ENCODE assay signal across 8 cellular contexts in genomic region chr18:73235491-73235890, GRCh38.
A peak's percentile ranks its signal among the peaks of the same experiment; 100 is the strongest.
DNase-seq lines count a peak whose midpoint lies in the region; ATAC-seq and TF ChIP-seq lines count a peak whose summit lies in the region.

No MANE protein-coding gene starts in this region.

- no peak overlapping the region for H3K4me3 Mint-ChIP-seq in WTC11

- peak; percentile 86 for ATAC-seq in HG03064 (IDR thresholded peaks at IDR 0.05; ENCODE audit: low read depth, unreplicated experiment)
- ATAC-seq in upper lobe of right lung, result peak; percentile 95
- ATAC-seq in GM21529 (IDR thresholded peaks at IDR 0.05; ENCODE audit: unreplicated experiment), result no peak
- no peak for ATAC-seq in WTC11

- no peaks in the 10 kb centered on the region; the same call in 1 of the 2 replicates for H3K36me3 Mint-ChIP-seq in WTC11

- peak; percentile 8 for DNase-seq in stimulated activated CD4-positive, alpha-beta T cell treated with anti-CD3 and anti-CD28 coated beads, Interleukin-1b, Interleukin-23, amount 100 ng/mL, for 48 hours
- no peak for DNase-seq in stimulated activated CD4-positive, alpha-beta T cell treated with anti-CD3 and anti-CD28 coated beads, Interleukin-15, amount 100 ng/mL, for 24 hours
- DNase-seq in amniotic stem cell (lab: John Stamatoyannopoulos, UW) (peak; percentile 67), upper lobe of right lung (no peak), activated gamma-delta T cell (lab: John Stamatoyannopoulos, UW) (no peak), WTC11 (ENCODE audit: low spot score) (no peak)

- H3K4me1 Mint-ChIP-seq in WTC11, result peaks cover 8% of the 10 kb centered on the region; the same call in 1 of the 2 replicates

- H3K27me3 Mint-ChIP-seq in WTC11 (ENCODE audit: low read depth), result no peaks in the 10 kb centered on the region

- no peak overlapping the region for H3K27ac Mint-ChIP-seq in WTC11

- POLR2A ChIA-PET in WTC11 (lab: Charles Lee), result no interaction called here

- H3K9me3 Mint-ChIP-seq in WTC11, result peaks cover 11% of the 10 kb centered on the region

- H3K27ac ChIP-seq in upper lobe of right lung, result no peak overlapping the region

- H3K36me3 ChIP-seq in upper lobe of right lung, result no peaks in the 10 kb centered on the region

- no peak overlapping the region for H3K4me3 ChIP-seq in upper lobe of right lung

- TF ChIP-seq CTCF in upper lobe of right lung (IDR thresholded peaks at IDR 0.05), result no peak
- TF ChIP-seq CTCF in WTC11 (IDR thresholded peaks at IDR 0.05), result no peak

- intact Hi-C loops in upper lobe of right lung (cut with DNase I), result no loop called here

- H3K27me3 ChIP-seq in upper lobe of right lung, result no peaks in the 10 kb centered on the region

- no peaks in the 10 kb centered on the region for H3K4me1 ChIP-seq in upper lobe of right lung

- CTCF ChIA-PET in WTC11 (lab: Charles Lee), result no interaction called here

- H3K9me3 ChIP-seq in upper lobe of right lung, result no peaks in the 10 kb centered on the region

TF ChIP-seq in WTC11, 78 proteins besides CTCF, POLR2A, EP300 and RAD21:
- TF ChIP-seq, protein P1, sequence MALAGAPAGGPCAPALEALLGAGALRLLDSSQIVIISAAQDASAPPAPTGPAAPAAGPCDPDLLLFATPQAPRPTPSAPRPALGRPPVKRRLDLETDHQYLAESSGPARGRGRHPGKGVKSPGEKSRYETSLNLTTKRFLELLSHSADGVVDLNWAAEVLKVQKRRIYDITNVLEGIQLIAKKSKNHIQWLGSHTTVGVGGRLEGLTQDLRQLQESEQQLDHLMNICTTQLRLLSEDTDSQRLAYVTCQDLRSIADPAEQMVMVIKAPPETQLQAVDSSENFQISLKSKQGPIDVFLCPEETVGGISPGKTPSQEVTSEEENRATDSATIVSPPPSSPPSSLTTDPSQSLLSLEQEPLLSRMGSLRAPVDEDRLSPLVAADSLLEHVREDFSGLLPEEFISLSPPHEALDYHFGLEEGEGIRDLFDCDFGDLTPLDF (CRISPR knock-in tag; IDR thresholded peaks at IDR 0.05), result no peak
- no peak for TF ChIP-seq EMX1 (CRISPR knock-in tag; IDR thresholded peaks at IDR 0.05)
- TF ChIP-seq ZNF423 (CRISPR knock-in tag; IDR thresholded peaks at IDR 0.05), result no peak
- TF ChIP-seq, protein P2, sequence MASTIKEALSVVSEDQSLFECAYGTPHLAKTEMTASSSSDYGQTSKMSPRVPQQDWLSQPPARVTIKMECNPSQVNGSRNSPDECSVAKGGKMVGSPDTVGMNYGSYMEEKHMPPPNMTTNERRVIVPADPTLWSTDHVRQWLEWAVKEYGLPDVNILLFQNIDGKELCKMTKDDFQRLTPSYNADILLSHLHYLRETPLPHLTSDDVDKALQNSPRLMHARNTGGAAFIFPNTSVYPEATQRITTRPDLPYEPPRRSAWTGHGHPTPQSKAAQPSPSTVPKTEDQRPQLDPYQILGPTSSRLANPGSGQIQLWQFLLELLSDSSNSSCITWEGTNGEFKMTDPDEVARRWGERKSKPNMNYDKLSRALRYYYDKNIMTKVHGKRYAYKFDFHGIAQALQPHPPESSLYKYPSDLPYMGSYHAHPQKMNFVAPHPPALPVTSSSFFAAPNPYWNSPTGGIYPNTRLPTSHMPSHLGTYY (CRISPR knock-in tag; IDR thresholded peaks at IDR 0.05), result no peak
- TF ChIP-seq AFF4 (CRISPR knock-in tag; IDR thresholded peaks at IDR 0.05; ENCODE audit: borderline replicate concordance), result no peak
- TF ChIP-seq, protein P3, sequence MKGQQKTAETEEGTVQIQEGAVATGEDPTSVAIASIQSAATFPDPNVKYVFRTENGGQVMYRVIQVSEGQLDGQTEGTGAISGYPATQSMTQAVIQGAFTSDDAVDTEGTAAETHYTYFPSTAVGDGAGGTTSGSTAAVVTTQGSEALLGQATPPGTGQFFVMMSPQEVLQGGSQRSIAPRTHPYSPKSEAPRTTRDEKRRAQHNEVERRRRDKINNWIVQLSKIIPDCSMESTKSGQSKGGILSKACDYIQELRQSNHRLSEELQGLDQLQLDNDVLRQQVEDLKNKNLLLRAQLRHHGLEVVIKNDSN (CRISPR knock-in tag; IDR thresholded peaks at IDR 0.05), result no peak
- no peak for TF ChIP-seq JUN (CRISPR knock-in tag; IDR thresholded peaks at IDR 0.05)
- TF ChIP-seq ATF1 (CRISPR knock-in tag; IDR thresholded peaks at IDR 0.05), result no peak
- TF ChIP-seq ZNF317 (CRISPR knock-in tag; IDR thresholded peaks at IDR 0.05; ENCODE audit: borderline replicate concordance, low read depth), result no peak
- TF ChIP-seq ZNF138 (CRISPR knock-in tag; conservative IDR thresholded peaks at IDR 0.05), result no peak
- TF ChIP-seq SP1 (CRISPR knock-in tag; conservative IDR thresholded peaks at IDR 0.05), result no peak

Comparison
In these comparisons a context has a peak if more than half of its experiments do, and no peak if none do; other contexts are left out.
1. DNase-seq: peak in stimulated activated CD4-positive, alpha-beta T cell treated with anti-CD3 and anti-CD28 coated beads, Interleukin-1b, Interleukin-23, amount 100 ng/mL, for 48 hours (single experiment) and amniotic stem cell (single experiment); none in stimulated activated CD4-positive, alpha-beta T cell treated with anti-CD3 and anti-CD28 coated beads, Interleukin-15, amount 100 ng/mL, for 24 hours (single experiment), upper lobe of right lung (single experiment), activated gamma-delta T cell (single experiment) and WTC11 (single experiment).
2. ATAC-seq: peak in HG03064 (single experiment) and upper lobe of right lung (single experiment); none in GM21529 (single experiment) and WTC11 (single experiment).